ENCODE assay signal across 25 cellular contexts in genomic region chr19:45746866-45747265, GRCh38. TPM values are rescaled to one million over a fixed set of nuclear protein-coding genes. Genes with fewer than 3 reads are reported as not detected.
"Had no signal": no experiment of that assay in that cellular context is flagged by ENCODE, and none has a peak within 500 bp of the region (broad histone marks: within the 10 kb centered on the region; RNA-seq: fewer than 3 reads in every experiment).

No MANE protein-coding gene starts in this region.

- H3K9ac ChIP-seq: KMS-11 had no signal

- H3K4me2 ChIP-seq: KMS-11 had no signal

- H3K9me3 ChIP-seq: SJSA1 had no signal

- H3K4me3 ChIP-seq: K562, SJSA1, SK-N-MC had no signal

- H3K36me3 ChIP-seq: SJSA1 had no signal

- H3K27me3 ChIP-seq: SJSA1 had no signal

- H3K27ac ChIP-seq: HL-60, KMS-11, SJSA1, SK-N-MC had no signal

- H3K4me1 ChIP-seq: SJSA1 had no signal

- DNase-seq: Kasumi-1, NCI-H1092, NCI-H1105 treated with DMSO at 0.1 percent for 48 hours, NCI-H1417 treated with DMSO at 0.1 percent for 48 hours, NCI-H146, NCI-H1694 treated with DMSO at 0.1 percent for 48 hours, NCI-H1930, NCI-H2081, NCI-H2107, NCI-H2227 treated with DMSO at 0.1 percent for 48 hours, NCI-H446, NCI-H510A, NCI-H524 treated with DMSO at 0.1 percent for 48 hours, NCI-H69, NCI-H774, PC-3, Right ventricle myocardium superior, SIG-M5 had no signal

RNA-seq across cellular contexts. Expression of gene MEIOSIN, which starts 13.6 kb away (rescaled TPM):
- total RNA-seq: MCF 10A, OCI-LY7, PC-3, Right ventricle myocardium superior, SJSA1 had no signal
